In genomic region chr10:73252445-73253225, GRCh38 we compare ENCODE assay signal across 8 cellular contexts. TPM values are rescaled to one million over a fixed set of nuclear protein-coding genes. Genes with fewer than 3 reads are reported as not detected.
DNase-seq lines count a peak whose midpoint lies in the region; ATAC-seq and TF ChIP-seq lines count a peak whose summit lies in the region.

TSS of gene MRPS16 (minus strand) at chr10:73252644. CDS start at chr10:73252482, 162 bp downstream.

- H3K4me3 ChIP-seq in AG04449 (ENCODE audit: low read depth, low read length) (peak within 1 kb of the TSS; percentile 93), cardiac fibroblast (replicated peaks in 1 of 2; ENCODE audit: low read depth in 2 of 2, low read length in 2 of 2) (peak within 1 kb of the TSS; percentile 76 to 84)

- POLR2A ChIA-PET in AG04449 (lab: Yijun Ruan, JAX) (interaction anchor here (0.6 to 0.7 kb wide), 3 partner anchors 32 to 157 kb away, joined by 3 read pairs; no protein-coding TSS in a partner anchor), WTC11 (lab: Charles Lee) (interaction anchor here (0.7 to 1.2 kb wide), 3 partner anchors 11 to 106 kb away, joined by 3 to 5 read pairs (median 3); partner anchors contain the start of genes CFAP70, ECD and FAM149B1)

- DNase-seq in AG04449 (ENCODE audit: low read depth, low spot score) (peak; percentile 80), NCI-H226 (peak; percentile 96), WTC11 (ENCODE audit: low spot score) (peak; percentile 92), cardiac fibroblast (ENCODE audit: low read depth in 2 of 2) (peak; percentile 98), immature natural killer cell (peak; percentile 92), smooth muscle cell of the brain vasculature (ENCODE audit: low read depth, low spot score) (peak; percentile 90)

- peaks cover 30% of the 10 kb centered on the region for H3K36me3 Mint-ChIP-seq in WTC11
- peaks cover 3 to 11% (median 5%) of the 10 kb centered on the region in 3 donors for H3K36me3 Mint-ChIP-seq in immature natural killer cell

- peaks cover 24% of the 10 kb centered on the region for H3K4me1 Mint-ChIP-seq in WTC11
- peaks cover 34 to 43% of the 10 kb centered on the region in 2 donors for H3K4me1 Mint-ChIP-seq in immature natural killer cell

- H3K27ac Mint-ChIP-seq in WTC11 (peak within 1 kb of the TSS; percentile 98), immature natural killer cell (peak within 1 kb of the TSS; percentile 92 to 97 (median 95))

- peaks cover 7% of the 10 kb centered on the region for H3K9me3 Mint-ChIP-seq in WTC11
- H3K9me3 Mint-ChIP-seq in immature natural killer cell = no peaks in the 10 kb centered on the region

- H3K4me3 Mint-ChIP-seq in WTC11 (peak within 1 kb of the TSS; percentile 95), immature natural killer cell (peak within 1 kb of the TSS; percentile 95 to 99 (median 99))

- CTCF ChIA-PET in AG04449 (lab: Yijun Ruan, JAX) = interaction anchor here (0.9 to 3.1 kb wide), 5 partner anchors 9 to 391 kb away, joined by 3 to 14 read pairs (median 4); no protein-coding TSS in a partner anchor
- CTCF ChIA-PET in WTC11 (lab: Charles Lee) = interaction anchor here (0.7 to 1.4 kb wide), 5 partner anchors 11 to 257 kb away, joined by 3 to 7 read pairs (median 3); partner anchors contain the start of gene P4HA1

- TF ChIP-seq CTCF in AG04449 (IDR thresholded peaks at IDR 0.05; ENCODE audit: insufficient read depth, low read length, missing control alignments) = no peak
- no peak for TF ChIP-seq CTCF in WTC11 (IDR thresholded peaks at IDR 0.05)
- no peak for TF ChIP-seq CTCF in cardiac fibroblast (IDR thresholded peaks at IDR 0.05; ENCODE audit: low read depth, low read length)

- H3K27me3 Mint-ChIP-seq in WTC11 (ENCODE audit: low read depth) (no peaks in the 10 kb centered on the region), immature natural killer cell (ENCODE audit: low read depth in 3 of 3) (peaks cover 5 to 6% (median 6%) of the 10 kb centered on the region in 3 donors)

- ATAC-seq in GM18907 (IDR thresholded peaks at IDR 0.05; ENCODE audit: unreplicated experiment) (peak; percentile 77), HG03159 (IDR thresholded peaks at IDR 0.05; ENCODE audit: unreplicated experiment) (peak; percentile 75), WTC11 (peak; percentile 85)

TF ChIP-seq in WTC11, 78 proteins besides CTCF, POLR2A, EP300 and RAD21 (continues in another document):
- TF ChIP-seq AFF4 (CRISPR knock-in tag; IDR thresholded peaks at IDR 0.05; ENCODE audit: borderline replicate concordance) (peak; percentile 93), ZNF138 (CRISPR knock-in tag; conservative IDR thresholded peaks at IDR 0.05) (no peak), FOXJ3 (CRISPR knock-in tag; IDR thresholded peaks at IDR 0.05; ENCODE audit: borderline replicate concordance) (no peak), FOXP4 (CRISPR knock-in tag; IDR thresholded peaks at IDR 0.05) (peak; percentile 84), ZNF532 (CRISPR knock-in tag; IDR thresholded peaks at IDR 0.05; ENCODE audit: borderline replicate concordance) (no peak), E2F5 (CRISPR knock-in tag; IDR thresholded peaks at IDR 0.05) (peak; percentile 45; the same call in 1 of the 2 replicates), IRF1 (CRISPR knock-in tag; IDR thresholded peaks at IDR 0.05) (no peak; the same call in 1 of the 2 replicates), ETV6 (CRISPR knock-in tag; IDR thresholded peaks at IDR 0.05) (peak; percentile 95)

RNA-seq across cellular contexts. Expression of gene MRPS16, which starts in this region (rescaled TPM):
- total RNA-seq in WTC11 (2021) = 130 to 157 TPM (median 136 TPM) in 3 replicates
- polyA plus RNA-seq in immature natural killer cell = 100 to 1,000 TPM in 1 of 3 donors, 10 to 100 TPM in 2; 74.2 to 102 (median 98.9) TPM

Comparison
In these comparisons a context has a peak if more than half of its experiments do, and no peak if none do; other contexts are left out.
1. Peak in every context shown above with its lines: DNase-seq, ATAC-seq and H3K4me3 ChIP-seq.